ENCODE assay signal across 1 cellular context in the genomic region with DNA sequence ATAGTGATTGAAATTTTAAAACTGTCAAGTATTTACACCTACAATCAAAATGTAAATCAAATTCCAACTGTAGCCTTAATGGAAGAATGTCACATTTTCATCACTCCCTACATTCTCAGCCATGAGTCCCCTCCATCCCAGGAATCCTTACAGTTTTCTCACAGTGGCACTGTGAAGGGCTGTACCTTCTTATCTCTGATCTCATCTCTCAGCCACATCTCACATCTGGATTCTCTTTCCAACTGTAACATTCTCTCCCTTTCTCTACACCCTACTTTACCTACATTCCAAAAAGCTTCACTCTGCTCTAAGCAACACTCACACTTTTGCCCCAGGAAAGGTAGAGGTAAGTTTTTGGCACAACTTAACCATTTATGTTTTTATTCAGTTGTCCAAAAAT.
TF ChIP-seq lines count a peak whose summit lies in the region.

No MANE protein-coding gene starts in this region.

TF ChIP-seq in SK-N-SH treated with all-trans-retinoic acid at 6 μM for 48 hours, 23 proteins besides CTCF, POLR2A, EP300 and RAD21 (continued from another document):
- TF ChIP-seq, protein P1, sequence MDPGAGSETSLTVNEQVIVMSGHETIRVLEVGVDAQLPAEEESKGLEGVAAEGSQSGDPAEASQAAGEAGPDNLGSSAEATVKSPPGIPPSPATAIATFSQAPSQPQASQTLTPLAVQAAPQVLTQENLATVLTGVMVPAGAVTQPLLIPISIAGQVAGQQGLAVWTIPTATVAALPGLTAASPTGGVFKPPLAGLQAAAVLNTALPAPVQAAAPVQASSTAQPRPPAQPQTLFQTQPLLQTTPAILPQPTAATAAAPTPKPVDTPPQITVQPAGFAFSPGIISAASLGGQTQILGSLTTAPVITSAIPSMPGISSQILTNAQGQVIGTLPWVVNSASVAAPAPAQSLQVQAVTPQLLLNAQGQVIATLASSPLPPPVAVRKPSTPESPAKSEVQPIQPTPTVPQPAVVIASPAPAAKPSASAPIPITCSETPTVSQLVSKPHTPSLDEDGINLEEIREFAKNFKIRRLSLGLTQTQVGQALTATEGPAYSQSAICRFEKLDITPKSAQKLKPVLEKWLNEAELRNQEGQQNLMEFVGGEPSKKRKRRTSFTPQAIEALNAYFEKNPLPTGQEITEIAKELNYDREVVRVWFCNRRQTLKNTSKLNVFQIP (CRISPR knock-in tag; IDR thresholded peaks at IDR 0.05; ENCODE audit: borderline replicate concordance, low read depth): no peak
- TF ChIP-seq, protein P2, sequence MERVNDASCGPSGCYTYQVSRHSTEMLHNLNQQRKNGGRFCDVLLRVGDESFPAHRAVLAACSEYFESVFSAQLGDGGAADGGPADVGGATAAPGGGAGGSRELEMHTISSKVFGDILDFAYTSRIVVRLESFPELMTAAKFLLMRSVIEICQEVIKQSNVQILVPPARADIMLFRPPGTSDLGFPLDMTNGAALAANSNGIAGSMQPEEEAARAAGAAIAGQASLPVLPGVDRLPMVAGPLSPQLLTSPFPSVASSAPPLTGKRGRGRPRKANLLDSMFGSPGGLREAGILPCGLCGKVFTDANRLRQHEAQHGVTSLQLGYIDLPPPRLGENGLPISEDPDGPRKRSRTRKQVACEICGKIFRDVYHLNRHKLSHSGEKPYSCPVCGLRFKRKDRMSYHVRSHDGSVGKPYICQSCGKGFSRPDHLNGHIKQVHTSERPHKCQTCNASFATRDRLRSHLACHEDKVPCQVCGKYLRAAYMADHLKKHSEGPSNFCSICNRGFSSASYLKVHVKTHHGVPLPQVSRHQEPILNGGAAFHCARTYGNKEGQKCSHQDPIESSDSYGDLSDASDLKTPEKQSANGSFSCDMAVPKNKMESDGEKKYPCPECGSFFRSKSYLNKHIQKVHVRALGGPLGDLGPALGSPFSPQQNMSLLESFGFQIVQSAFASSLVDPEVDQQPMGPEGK (CRISPR knock-in tag; IDR thresholded peaks at IDR 0.05; ENCODE audit: borderline replicate concordance): no peak
- TF ChIP-seq ZFP30 (CRISPR knock-in tag; IDR thresholded peaks at IDR 0.05): no peak
- TF ChIP-seq RARB (CRISPR knock-in tag; IDR thresholded peaks at IDR 0.05): no peak
